In the genomic region with DNA sequence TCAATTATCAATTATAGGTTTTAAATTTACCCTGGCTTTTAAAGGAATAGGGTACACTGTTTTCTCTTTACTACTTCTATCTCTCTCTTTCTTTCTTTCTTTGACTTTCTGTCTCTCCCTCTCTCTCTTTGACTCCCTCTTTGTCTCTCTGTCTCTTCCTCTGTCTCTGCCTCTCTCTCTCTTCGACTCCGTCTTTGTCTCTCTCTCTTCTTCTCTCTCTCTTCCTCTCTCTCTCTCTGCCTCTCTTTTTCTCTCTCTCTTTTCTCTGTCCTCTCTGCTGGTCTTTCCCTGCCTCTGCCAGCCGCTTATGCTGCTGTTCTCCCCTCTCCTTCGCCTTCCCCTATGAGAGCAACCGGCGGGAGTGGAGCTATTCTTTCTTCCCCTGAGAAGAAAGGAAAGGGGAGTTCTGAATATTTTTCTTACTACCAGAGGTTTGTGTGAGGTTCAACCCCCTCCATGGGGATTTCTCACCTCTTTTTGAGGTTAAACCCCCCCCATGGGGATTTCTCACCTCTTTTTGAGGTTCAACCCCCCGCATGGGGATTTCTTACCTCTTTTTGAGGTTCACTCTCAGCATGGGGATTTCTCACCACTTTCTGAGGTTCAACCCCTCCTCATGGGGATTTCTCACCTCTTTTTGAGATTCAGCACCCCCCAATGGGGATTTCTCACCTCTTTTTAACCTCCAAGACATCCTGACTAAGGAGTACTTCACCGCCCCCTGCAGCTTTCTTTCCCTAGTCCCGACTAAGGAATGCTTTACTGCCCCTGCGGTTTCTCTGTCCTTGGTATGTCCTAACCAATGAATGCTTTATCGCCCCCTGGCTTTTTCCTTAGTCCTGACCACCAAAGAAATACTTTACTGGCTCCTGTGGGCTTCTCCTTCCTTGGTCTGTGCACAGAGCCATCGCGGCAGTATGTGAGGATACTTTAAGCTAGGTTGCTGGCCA, we compare ENCODE assay signal across 1 cellular context.
TF ChIP-seq lines count a peak whose summit lies in the region.

No MANE protein-coding gene starts in this region.

TF ChIP-seq in GM12878, 131 proteins besides CTCF, POLR2A, EP300 and RAD21 (continued from another document and continues in another):
- TF ChIP-seq, protein P1, sequence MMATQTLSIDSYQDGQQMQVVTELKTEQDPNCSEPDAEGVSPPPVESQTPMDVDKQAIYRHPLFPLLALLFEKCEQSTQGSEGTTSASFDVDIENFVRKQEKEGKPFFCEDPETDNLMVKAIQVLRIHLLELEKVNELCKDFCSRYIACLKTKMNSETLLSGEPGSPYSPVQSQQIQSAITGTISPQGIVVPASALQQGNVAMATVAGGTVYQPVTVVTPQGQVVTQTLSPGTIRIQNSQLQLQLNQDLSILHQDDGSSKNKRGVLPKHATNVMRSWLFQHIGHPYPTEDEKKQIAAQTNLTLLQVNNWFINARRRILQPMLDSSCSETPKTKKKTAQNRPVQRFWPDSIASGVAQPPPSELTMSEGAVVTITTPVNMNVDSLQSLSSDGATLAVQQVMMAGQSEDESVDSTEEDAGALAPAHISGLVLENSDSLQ (IDR thresholded peaks at IDR 0.05) = no peak
- TF ChIP-seq JUND (IDR thresholded peaks at IDR 0.05; ENCODE audit: low read depth, low read length) (no peak), POU2F2 (IDR thresholded peaks at IDR 0.05; ENCODE audit: borderline replicate concordance, low read depth, low read length) (no peak), NFIC (IDR thresholded peaks at IDR 0.05; ENCODE audit: low read depth, low read length) (peak; percentile 95), WRNIP1 (IDR thresholded peaks at IDR 0.05; ENCODE audit: borderline replicate concordance, low read depth, low read length) (no peak), CEBPB (IDR thresholded peaks at IDR 0.05; ENCODE audit: borderline replicate concordance in 1 of 2, low read depth in 2 of 2, low read length in 2 of 2) (peak in 1 of 2 experiments; percentile 36; a peak in 1 of 4 replicates), RAD51 (IDR thresholded peaks at IDR 0.05) (peak; percentile 45; the same call in 1 of the 2 replicates), CBFB (IDR thresholded peaks at IDR 0.05; ENCODE audit: low read depth) (peak; percentile 93), MXI1 (IDR thresholded peaks at IDR 0.05; ENCODE audit: low read depth, low read length) (no peak), YY1 (IDR thresholded peaks at IDR 0.05; ENCODE audit: low read depth, low read length) (no peak), EED (IDR thresholded peaks at IDR 0.05; ENCODE audit: low read depth) (peak; percentile 80), ZBED1 (IDR thresholded peaks at IDR 0.05; ENCODE audit: borderline replicate concordance) (peak; percentile 86; the same call in 1 of the 2 replicates), CREB1 (IDR thresholded peaks at IDR 0.05; ENCODE audit: low read depth) (peak; percentile 35; the same call in 1 of the 2 replicates), NBN (IDR thresholded peaks at IDR 0.05) (peak; percentile 79), MYC (IDR thresholded peaks at IDR 0.05; ENCODE audit: insufficient read depth, insufficient read length, insufficient replicate concordance, low read length, severe bottlenecking) (no peak), SP1 (IDR thresholded peaks at IDR 0.05; ENCODE audit: low read depth, low read length) (no peak), ZSCAN29 (IDR thresholded peaks at IDR 0.05) (no peak), BHLHE40 (IDR thresholded peaks at IDR 0.05; ENCODE audit: borderline replicate concordance in 1 of 2, low read depth in 2 of 2, low read length in 1 of 2) (peak; percentile 38 to 52; a peak in 1 of 4 replicates), ATF7 (IDR thresholded peaks at IDR 0.05; ENCODE audit: low read depth) (peak; percentile 66), RB1 (IDR thresholded peaks at IDR 0.05; ENCODE audit: borderline replicate concordance) (no peak), CBX3 (IDR thresholded peaks at IDR 0.05; ENCODE audit: borderline replicate concordance, low read depth) (no peak), FOS (IDR thresholded peaks at IDR 0.05; ENCODE audit: borderline replicate concordance, extremely low read depth, insufficient read length) (no peak), ZNF207 (IDR thresholded peaks at IDR 0.05; ENCODE audit: borderline replicate concordance) (peak; percentile 54; the same call in 1 of the 2 replicates), TCF12 (IDR thresholded peaks at IDR 0.05; ENCODE audit: low read depth, low read length) (0 out of 2 replicates have a peak, but pooled peaks have one; percentile 58), POLR2AphosphoS2 (IDR thresholded peaks at IDR 0.05; ENCODE audit: low read depth, low read length) (no peak), DPF2 (IDR thresholded peaks at IDR 0.05) (0 out of 2 replicates have a peak, but pooled peaks have one; percentile 25), ZZZ3 (IDR thresholded peaks at IDR 0.05; ENCODE audit: control insufficient read depth, insufficient read length, low read depth) (no peak), HDAC2 (IDR thresholded peaks at IDR 0.05) (no peak), HDGF (IDR thresholded peaks at IDR 0.05) (peak; percentile 78; the same call in 1 of the 2 replicates), ZNF274 (IDR thresholded peaks at IDR 0.05; ENCODE audit: insufficient read depth, insufficient read length) (no peak), BACH1 (IDR thresholded peaks at IDR 0.05; ENCODE audit: borderline replicate concordance) (0 out of 2 replicates have a peak, but pooled peaks have one; percentile 6), ZNF384 (IDR thresholded peaks at IDR 0.05; ENCODE audit: borderline replicate concordance, low read depth, low read length) (no peak), ZNF24 (IDR thresholded peaks at IDR 0.05) (0 out of 2 replicates have a peak, but pooled peaks have one; percentile 60), STAT3 (IDR thresholded peaks at IDR 0.05; ENCODE audit: low read depth, low read length) (peak; percentile 51; the same call in 1 of the 2 replicates), CBX5 (IDR thresholded peaks at IDR 0.05; ENCODE audit: low read depth) (no peak)
- TF ChIP-seq, protein P2, sequence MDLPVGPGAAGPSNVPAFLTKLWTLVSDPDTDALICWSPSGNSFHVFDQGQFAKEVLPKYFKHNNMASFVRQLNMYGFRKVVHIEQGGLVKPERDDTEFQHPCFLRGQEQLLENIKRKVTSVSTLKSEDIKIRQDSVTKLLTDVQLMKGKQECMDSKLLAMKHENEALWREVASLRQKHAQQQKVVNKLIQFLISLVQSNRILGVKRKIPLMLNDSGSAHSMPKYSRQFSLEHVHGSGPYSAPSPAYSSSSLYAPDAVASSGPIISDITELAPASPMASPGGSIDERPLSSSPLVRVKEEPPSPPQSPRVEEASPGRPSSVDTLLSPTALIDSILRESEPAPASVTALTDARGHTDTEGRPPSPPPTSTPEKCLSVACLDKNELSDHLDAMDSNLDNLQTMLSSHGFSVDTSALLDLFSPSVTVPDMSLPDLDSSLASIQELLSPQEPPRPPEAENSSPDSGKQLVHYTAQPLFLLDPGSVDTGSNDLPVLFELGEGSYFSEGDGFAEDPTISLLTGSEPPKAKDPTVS (IDR thresholded peaks at IDR 0.05; ENCODE audit: low read depth, low read length) = no peak
- TF ChIP-seq, protein P3, sequence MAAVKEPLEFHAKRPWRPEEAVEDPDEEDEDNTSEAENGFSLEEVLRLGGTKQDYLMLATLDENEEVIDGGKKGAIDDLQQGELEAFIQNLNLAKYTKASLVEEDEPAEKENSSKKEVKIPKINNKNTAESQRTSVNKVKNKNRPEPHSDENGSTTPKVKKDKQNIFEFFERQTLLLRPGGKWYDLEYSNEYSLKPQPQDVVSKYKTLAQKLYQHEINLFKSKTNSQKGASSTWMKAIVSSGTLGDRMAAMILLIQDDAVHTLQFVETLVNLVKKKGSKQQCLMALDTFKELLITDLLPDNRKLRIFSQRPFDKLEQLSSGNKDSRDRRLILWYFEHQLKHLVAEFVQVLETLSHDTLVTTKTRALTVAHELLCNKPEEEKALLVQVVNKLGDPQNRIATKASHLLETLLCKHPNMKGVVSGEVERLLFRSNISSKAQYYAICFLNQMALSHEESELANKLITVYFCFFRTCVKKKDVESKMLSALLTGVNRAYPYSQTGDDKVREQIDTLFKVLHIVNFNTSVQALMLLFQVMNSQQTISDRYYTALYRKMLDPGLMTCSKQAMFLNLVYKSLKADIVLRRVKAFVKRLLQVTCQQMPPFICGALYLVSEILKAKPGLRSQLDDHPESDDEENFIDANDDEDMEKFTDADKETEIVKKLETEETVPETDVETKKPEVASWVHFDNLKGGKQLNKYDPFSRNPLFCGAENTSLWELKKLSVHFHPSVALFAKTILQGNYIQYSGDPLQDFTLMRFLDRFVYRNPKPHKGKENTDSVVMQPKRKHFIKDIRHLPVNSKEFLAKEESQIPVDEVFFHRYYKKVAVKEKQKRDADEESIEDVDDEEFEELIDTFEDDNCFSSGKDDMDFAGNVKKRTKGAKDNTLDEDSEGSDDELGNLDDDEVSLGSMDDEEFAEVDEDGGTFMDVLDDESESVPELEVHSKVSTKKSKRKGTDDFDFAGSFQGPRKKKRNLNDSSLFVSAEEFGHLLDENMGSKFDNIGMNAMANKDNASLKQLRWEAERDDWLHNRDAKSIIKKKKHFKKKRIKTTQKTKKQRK (IDR thresholded peaks at IDR 0.05; ENCODE audit: low read depth, low read length) = no peak
- TF ChIP-seq, protein P4, sequence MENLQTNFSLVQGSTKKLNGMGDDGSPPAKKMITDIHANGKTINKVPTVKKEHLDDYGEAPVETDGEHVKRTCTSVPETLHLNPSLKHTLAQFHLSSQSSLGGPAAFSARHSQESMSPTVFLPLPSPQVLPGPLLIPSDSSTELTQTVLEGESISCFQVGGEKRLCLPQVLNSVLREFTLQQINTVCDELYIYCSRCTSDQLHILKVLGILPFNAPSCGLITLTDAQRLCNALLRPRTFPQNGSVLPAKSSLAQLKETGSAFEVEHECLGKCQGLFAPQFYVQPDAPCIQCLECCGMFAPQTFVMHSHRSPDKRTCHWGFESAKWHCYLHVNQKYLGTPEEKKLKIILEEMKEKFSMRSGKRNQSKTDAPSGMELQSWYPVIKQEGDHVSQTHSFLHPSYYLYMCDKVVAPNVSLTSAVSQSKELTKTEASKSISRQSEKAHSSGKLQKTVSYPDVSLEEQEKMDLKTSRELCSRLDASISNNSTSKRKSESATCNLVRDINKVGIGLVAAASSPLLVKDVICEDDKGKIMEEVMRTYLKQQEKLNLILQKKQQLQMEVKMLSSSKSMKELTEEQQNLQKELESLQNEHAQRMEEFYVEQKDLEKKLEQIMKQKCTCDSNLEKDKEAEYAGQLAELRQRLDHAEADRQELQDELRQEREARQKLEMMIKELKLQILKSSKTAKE (IDR thresholded peaks at IDR 0.05; ENCODE audit: low read depth, poor library complexity, severe bottlenecking) = peak; percentile 93
- TF ChIP-seq, protein P5, sequence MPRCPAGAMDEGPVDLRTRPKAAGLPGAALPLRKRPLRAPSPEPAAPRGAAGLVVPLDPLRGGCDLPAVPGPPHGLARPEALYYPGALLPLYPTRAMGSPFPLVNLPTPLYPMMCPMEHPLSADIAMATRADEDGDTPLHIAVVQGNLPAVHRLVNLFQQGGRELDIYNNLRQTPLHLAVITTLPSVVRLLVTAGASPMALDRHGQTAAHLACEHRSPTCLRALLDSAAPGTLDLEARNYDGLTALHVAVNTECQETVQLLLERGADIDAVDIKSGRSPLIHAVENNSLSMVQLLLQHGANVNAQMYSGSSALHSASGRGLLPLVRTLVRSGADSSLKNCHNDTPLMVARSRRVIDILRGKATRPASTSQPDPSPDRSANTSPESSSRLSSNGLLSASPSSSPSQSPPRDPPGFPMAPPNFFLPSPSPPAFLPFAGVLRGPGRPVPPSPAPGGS (IDR thresholded peaks at IDR 0.05; ENCODE audit: borderline replicate concordance, insufficient read depth, low read depth, low read length, poor library complexity, severe bottlenecking) = peak; percentile 76
- TF ChIP-seq, protein P6, sequence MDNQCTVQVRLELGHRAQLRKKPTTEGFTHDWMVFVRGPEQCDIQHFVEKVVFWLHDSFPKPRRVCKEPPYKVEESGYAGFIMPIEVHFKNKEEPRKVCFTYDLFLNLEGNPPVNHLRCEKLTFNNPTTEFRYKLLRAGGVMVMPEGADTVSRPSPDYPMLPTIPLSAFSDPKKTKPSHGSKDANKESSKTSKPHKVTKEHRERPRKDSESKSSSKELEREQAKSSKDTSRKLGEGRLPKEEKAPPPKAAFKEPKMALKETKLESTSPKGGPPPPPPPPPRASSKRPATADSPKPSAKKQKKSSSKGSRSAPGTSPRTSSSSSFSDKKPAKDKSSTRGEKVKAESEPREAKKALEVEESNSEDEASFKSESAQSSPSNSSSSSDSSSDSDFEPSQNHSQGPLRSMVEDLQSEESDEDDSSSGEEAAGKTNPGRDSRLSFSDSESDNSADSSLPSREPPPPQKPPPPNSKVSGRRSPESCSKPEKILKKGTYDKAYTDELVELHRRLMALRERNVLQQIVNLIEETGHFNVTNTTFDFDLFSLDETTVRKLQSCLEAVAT (IDR thresholded peaks at IDR 0.05) = peak; percentile 88
- TF ChIP-seq, protein P7, sequence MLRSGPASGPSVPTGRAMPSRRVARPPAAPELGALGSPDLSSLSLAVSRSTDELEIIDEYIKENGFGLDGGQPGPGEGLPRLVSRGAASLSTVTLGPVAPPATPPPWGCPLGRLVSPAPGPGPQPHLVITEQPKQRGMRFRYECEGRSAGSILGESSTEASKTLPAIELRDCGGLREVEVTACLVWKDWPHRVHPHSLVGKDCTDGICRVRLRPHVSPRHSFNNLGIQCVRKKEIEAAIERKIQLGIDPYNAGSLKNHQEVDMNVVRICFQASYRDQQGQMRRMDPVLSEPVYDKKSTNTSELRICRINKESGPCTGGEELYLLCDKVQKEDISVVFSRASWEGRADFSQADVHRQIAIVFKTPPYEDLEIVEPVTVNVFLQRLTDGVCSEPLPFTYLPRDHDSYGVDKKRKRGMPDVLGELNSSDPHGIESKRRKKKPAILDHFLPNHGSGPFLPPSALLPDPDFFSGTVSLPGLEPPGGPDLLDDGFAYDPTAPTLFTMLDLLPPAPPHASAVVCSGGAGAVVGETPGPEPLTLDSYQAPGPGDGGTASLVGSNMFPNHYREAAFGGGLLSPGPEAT (IDR thresholded peaks at IDR 0.05; ENCODE audit: low read depth) = peak; percentile 98
- TF ChIP-seq, protein P8, sequence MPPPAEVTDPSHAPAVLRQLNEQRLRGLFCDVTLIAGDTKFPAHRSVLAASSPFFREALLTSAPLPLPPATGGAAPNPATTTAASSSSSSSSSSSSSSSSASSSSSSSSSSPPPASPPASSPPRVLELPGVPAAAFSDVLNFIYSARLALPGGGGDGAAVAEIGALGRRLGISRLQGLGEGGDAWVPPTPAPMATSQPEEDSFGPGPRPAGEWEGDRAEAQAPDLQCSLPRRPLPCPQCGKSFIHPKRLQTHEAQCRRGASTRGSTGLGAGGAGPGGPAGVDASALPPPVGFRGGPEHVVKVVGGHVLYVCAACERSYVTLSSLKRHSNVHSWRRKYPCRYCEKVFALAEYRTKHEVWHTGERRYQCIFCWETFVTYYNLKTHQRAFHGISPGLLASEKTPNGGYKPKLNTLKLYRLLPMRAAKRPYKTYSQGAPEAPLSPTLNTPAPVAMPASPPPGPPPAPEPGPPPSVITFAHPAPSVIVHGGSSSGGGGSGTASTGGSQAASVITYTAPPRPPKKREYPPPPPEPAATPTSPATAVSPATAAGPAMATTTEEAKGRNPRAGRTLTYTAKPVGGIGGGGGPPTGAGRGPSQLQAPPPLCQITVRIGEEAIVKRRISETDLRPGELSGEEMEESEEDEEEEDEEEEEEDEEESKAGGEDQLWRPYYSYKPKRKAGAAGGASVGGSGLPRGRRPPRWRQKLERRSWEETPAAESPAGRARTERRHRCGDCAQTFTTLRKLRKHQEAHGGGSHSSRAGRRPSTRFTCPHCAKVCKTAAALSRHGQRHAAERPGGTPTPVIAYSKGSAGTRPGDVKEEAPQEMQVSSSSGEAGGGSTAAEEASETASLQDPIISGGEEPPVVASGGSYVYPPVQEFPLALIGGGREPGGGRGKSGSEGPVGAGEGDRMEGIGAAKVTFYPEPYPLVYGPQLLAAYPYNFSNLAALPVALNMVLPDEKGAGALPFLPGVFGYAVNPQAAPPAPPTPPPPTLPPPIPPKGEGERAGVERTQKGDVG (CRISPR knock-in tag; IDR thresholded peaks at IDR 0.05) = no peak
